20 cellular contexts compared by ENCODE assay signal in genomic region chr7:96118449-96119001, GRCh38.
A peak's percentile ranks its signal among the peaks of the same experiment; 100 is the strongest.
DNase-seq lines count a peak whose midpoint lies in the region; FAIRE-seq and TF ChIP-seq lines count a peak whose summit lies in the region.
"Had no signal": no experiment of that assay in that cellular context is flagged by ENCODE, and none has a peak within 500 bp of the region (broad histone marks: within the 10 kb centered on the region; RNA-seq: fewer than 3 reads in every experiment).

No MANE protein-coding gene starts in this region.

- H4K20me1 ChIP-seq in H9 (ENCODE audit: control insufficient read depth, insufficient read depth, insufficient read length) = no peaks in the 10 kb centered on the region
- no peaks in the 10 kb centered on the region for H4K20me1 ChIP-seq in neural progenitor cell (ENCODE audit: low read depth)

- no peaks in the 10 kb centered on the region for H3K79me1 ChIP-seq in H9 (ENCODE audit: insufficient read depth, low read depth, low read length, poor library complexity, severe bottlenecking)

- H3K27me3 ChIP-seq in H9 (ENCODE audit: insufficient read depth, low read length) (no peaks in the 10 kb centered on the region), neural progenitor cell (no peaks in the 10 kb centered on the region)
- H3K27me3 ChIP-seq: right lobe of liver had no signal

- H3K4me2 ChIP-seq in H9 (ENCODE audit: insufficient read depth, insufficient read length, low read length) (no peak overlapping the region), neural progenitor cell (no peak overlapping the region)

- H2AFZ ChIP-seq in H9 (ENCODE audit: low read length) (no peak overlapping the region), neural progenitor cell (replicated peaks) (no peak overlapping the region)

- no peaks in the 10 kb centered on the region for H3K23me2 ChIP-seq in H9 (ENCODE audit: insufficient read length, low read depth, low read length, poor library complexity, severe bottlenecking)

- DNase-seq in H9 = peak; percentile 43
- peak; percentile 62 for DNase-seq in NCI-H2227 treated with DMSO at 0.1 percent for 48 hours (lab: John Stamatoyannopoulos, UW)
- peak; percentile 5 for DNase-seq in glomerular visceral epithelial cell (ENCODE audit: extremely low spot score)
- DNase-seq in neural progenitor cell (ENCODE audit: low spot score) = peak; percentile 15
- no peak for DNase-seq in HUDEP-2 (lab: John Stamatoyannopoulos, UW; ENCODE audit: unreplicated experiment in 76 of 76)
- no peak for DNase-seq in DMS 273 (lab: John Stamatoyannopoulos, UW; ENCODE audit: unreplicated experiment)
- DNase-seq in kidney = no peak
- DNase-seq in HCEC 1CT = no peak
- DNase-seq: activated CD4-positive, alpha-beta T cell treated with anti-CD3 and anti-CD28 coated beads for 48 hours; activated CD8-positive, alpha-beta memory T cell treated with anti-CD3 and anti-CD28 coated beads, Interleukin-2, amount 50 U/mL, for 48 hours; anterior cingulate cortex; CD4-positive, alpha-beta memory T cell; immature natural killer cell; mammary epithelial cell; NCI-H1048; NCI-H748 treated with DMSO at 0.1 percent for 48 hours; right lobe of liver had no signal

- no peak overlapping the region for H3K14ac ChIP-seq in H9 (ENCODE audit: insufficient read depth, low read length)

- H3K9ac ChIP-seq in H9 (ENCODE audit: extremely low read depth, insufficient read length, low read length) (no peak overlapping the region), neural progenitor cell (no peak overlapping the region), kidney (ENCODE audit: low read length in 2 of 2) (no peak overlapping the region)

- H4K8ac ChIP-seq in H9 (replicated peaks; ENCODE audit: insufficient read length, low read depth, low read length) = no peak overlapping the region

- H3K4me3 Mint-ChIP-seq in H9 = no peak overlapping the region
- H3K4me3 Mint-ChIP-seq in neural progenitor cell = no peak overlapping the region
- H3K4me3 Mint-ChIP-seq: CD4-positive, alpha-beta memory T cell; neural crest cell had no signal

- H3K4ac ChIP-seq in H9 (ENCODE audit: low read depth, low read length) = no peak overlapping the region

- peaks cover 22 to 30% of the 10 kb centered on the region in 2 experiments for H3K4me1 Mint-ChIP-seq in H9
- peaks cover 10% of the 10 kb centered on the region for H3K4me1 Mint-ChIP-seq in neural progenitor cell
- H3K4me1 Mint-ChIP-seq: CD4-positive, alpha-beta memory T cell had no signal

- H3K23ac ChIP-seq in H9 (ENCODE audit: insufficient read length, low read depth, low read length) = no peak overlapping the region

- H3K9me3 Mint-ChIP-seq in H9 = peaks cover 3 to 5% of the 10 kb centered on the region in 2 experiments; a peak in 2 of 5 replicates
- H3K9me3 Mint-ChIP-seq in neural progenitor cell = no peaks in the 10 kb centered on the region
- H3K9me3 Mint-ChIP-seq: CD4-positive, alpha-beta memory T cell; immature natural killer cell; neural crest cell had no signal

- no peak for FAIRE-seq in kidney (lab: Jason Lieb, UNC)
- FAIRE-seq: GM19239, urothelium cell line had no signal

- WGBS in H9 (ENCODE audit: extremely low coverage, insufficient read length, low lambda C conversion rate) = no CpG with 5 or more reads among the region's 13 CpGs

- H3K27me3 Mint-ChIP-seq in H9 (ENCODE audit: low read depth) = no peaks in the 10 kb centered on the region; the same call in 1 of the 2 replicates
- no peaks in the 10 kb centered on the region for H3K27me3 Mint-ChIP-seq in neural progenitor cell (ENCODE audit: insufficient read depth, low read depth)

- H3K36me3 Mint-ChIP-seq in H9 (ENCODE audit: insufficient read depth in 1 of 3, low read depth in 3 of 3) = peaks cover 8 to 25% (median 20%) of the 10 kb centered on the region in 3 experiments; a peak in 5 of 7 replicates
- H3K36me3 Mint-ChIP-seq in neural progenitor cell = peaks cover 16% of the 10 kb centered on the region

- intact Hi-C loops in kidney (cut with DNase I) = no loop called here

- no peak overlapping the region for H2BK15ac ChIP-seq in H9 (ENCODE audit: low read depth, low read length)

- no peak overlapping the region for H3K4me3 ChIP-seq in neural progenitor cell
- no peak overlapping the region for H3K4me3 ChIP-seq in kidney (ENCODE audit: low read length in 2 of 2)
- H3K4me3 ChIP-seq: right lobe of liver had no signal

- no peak overlapping the region for H2BK12ac ChIP-seq in H9 (ENCODE audit: insufficient read length, low read depth, low read length)

- H3K9me3 ChIP-seq in H9 (ENCODE audit: control insufficient read depth, low read depth, low read length) = no peaks in the 10 kb centered on the region
- H3K9me3 ChIP-seq in neural progenitor cell (ENCODE audit: low read depth) = no peaks in the 10 kb centered on the region
- H3K9me3 ChIP-seq in kidney (ENCODE audit: control insufficient read depth in 1 of 2, low read length in 2 of 2) = no peaks in the 10 kb centered on the region
- H3K9me3 ChIP-seq: right lobe of liver had no signal

- H3T11ph ChIP-seq in H9 (ENCODE audit: low read length) = no peak overlapping the region

- no peak overlapping the region for H3K18ac ChIP-seq in H9 (ENCODE audit: insufficient read length, low read depth, low read length)

- H3K56ac ChIP-seq in H9 (ENCODE audit: insufficient read length, low read depth, low read length) = no peak overlapping the region

- H2BK20ac ChIP-seq in H9 (ENCODE audit: low read depth, low read length, poor library complexity, severe bottlenecking) = no peak overlapping the region

- H2AK5ac ChIP-seq in H9 (ENCODE audit: insufficient read length, low read length) = no peak overlapping the region

- no peak overlapping the region for H2BK5ac ChIP-seq in H9 (ENCODE audit: insufficient read length, low read length)

- H3K27ac ChIP-seq in H9 (ENCODE audit: insufficient read length, low read depth, low read length) (no peak overlapping the region), neural progenitor cell (peak overlapping the region; percentile 21), kidney (ENCODE audit: low read depth in 2 of 2, low read length in 2 of 2) (no peak overlapping the region)
- H3K27ac ChIP-seq: right lobe of liver had no signal

- H3F3A ChIP-seq in neural progenitor cell (ENCODE audit: low read depth) = peaks cover 17% of the 10 kb centered on the region

- H3K79me2 ChIP-seq in H9 (ENCODE audit: insufficient read depth, low read length) = no peaks in the 10 kb centered on the region
- no peaks in the 10 kb centered on the region for H3K79me2 ChIP-seq in neural progenitor cell (ENCODE audit: low read depth)

- H3K4me1 ChIP-seq in H9 (ENCODE audit: insufficient read depth, low read length) = no peaks in the 10 kb centered on the region
- peaks cover 18% of the 10 kb centered on the region for H3K4me1 ChIP-seq in neural progenitor cell
- H3K4me1 ChIP-seq in kidney (ENCODE audit: control insufficient read depth in 1 of 2, insufficient read depth in 1 of 2, low read depth in 1 of 2, low read length in 2 of 2) = no peaks in the 10 kb centered on the region
- H3K4me1 ChIP-seq: right lobe of liver had no signal

- no peak for TF ChIP-seq CTCF in H9 (conservative IDR thresholded peaks at IDR 0.05)
- TF ChIP-seq CTCF in neural progenitor cell (IDR thresholded peaks at IDR 0.05) = no peak
- TF ChIP-seq CTCF in kidney (IDR thresholded peaks at IDR 0.05; ENCODE audit: borderline replicate concordance, extremely low read depth, insufficient read depth) = no peak

- no peak overlapping the region for H4K91ac ChIP-seq in H9 (ENCODE audit: insufficient read length, low read depth, low read length)

- H3K36me3 ChIP-seq in neural progenitor cell = no peaks in the 10 kb centered on the region
- H3K36me3 ChIP-seq in kidney (ENCODE audit: control insufficient read depth in 1 of 2, insufficient read depth in 2 of 2, low read length in 2 of 2) = peaks cover 2 to 3% of the 10 kb centered on the region in 2 donors

- H3K27ac Mint-ChIP-seq in H9 = peak overlapping the region; percentile 19 to 83 (median 60); a peak in 3 of 7 replicates
- H3K27ac Mint-ChIP-seq in neural progenitor cell = no peak overlapping the region
- H3K27ac Mint-ChIP-seq: CD4-positive, alpha-beta memory T cell had no signal

- H2BK120ac ChIP-seq in H9 (ENCODE audit: low read depth, low read length, poor library complexity, severe bottlenecking) = no peak overlapping the region

- H4K5ac ChIP-seq in H9 (ENCODE audit: insufficient read length, low read depth, low read length) = no peak overlapping the region

Comparison
In these comparisons a context has a peak if more than half of its experiments do, and no peak if none do; other contexts are left out.
1. DNase-seq: peak in H9 (single experiment), NCI-H2227 treated with DMSO at 0.1 percent for 48 hours (single experiment), glomerular visceral epithelial cell (single experiment) and neural progenitor cell (single experiment); none in HUDEP-2 (0 of 76), DMS 273 (single experiment), kidney (single experiment) and HCEC 1CT (single experiment).